34 cellular contexts compared by ENCODE assay signal in the genomic region with DNA sequence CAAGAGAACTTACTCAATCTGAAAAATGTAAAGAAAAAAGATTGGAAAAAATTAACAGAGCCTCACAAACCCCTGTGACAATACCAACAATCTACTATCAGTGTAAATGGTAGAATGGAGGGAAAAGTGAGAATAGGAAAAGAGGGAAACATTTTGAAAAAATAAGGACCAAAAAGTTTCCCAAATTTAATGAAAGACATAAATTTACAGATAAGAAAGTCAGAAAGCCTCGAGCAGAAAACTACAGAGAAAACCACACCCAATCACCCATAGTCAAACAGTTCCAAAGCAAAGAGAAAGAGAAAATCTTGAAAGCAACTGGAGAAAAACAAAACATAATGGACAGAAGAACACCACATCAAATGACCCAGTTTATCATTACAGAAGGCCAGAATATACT.
"Had no signal": no experiment of that assay in that cellular context is flagged by ENCODE, and none has a peak within 500 bp of the region (broad histone marks: within the 10 kb centered on the region; RNA-seq: fewer than 3 reads in every experiment).

No MANE protein-coding gene starts in this region.

- H3K9me3 ChIP-seq: MG63 had no signal

- H3K36me3 ChIP-seq: MG63 had no signal

- DNase-seq: Karpas-422, Kasumi-1, MG63, MM.1S, MV-4-11, NCI-H1048, NCI-H1092, NCI-H1092 treated with DMSO at 0.1 percent for 48 hours, NCI-H1105, NCI-H1105 treated with DMSO at 0.1 percent for 48 hours, NCI-H1417, NCI-H1417 treated with DMSO at 0.1 percent for 48 hours, NCI-H1436, NCI-H1436 treated with DMSO at 0.1 percent for 48 hours, NCI-H146, NCI-H1694, NCI-H1694 treated with DMSO at 0.1 percent for 48 hours, NCI-H187, NCI-H187 treated with DMSO at 0.1 percent for 48 hours, NCI-H1930, NCI-H2029, NCI-H2029 treated with DMSO at 0.1 percent for 48 hours, NCI-H2081, NCI-H2081 treated with DMSO at 0.1 percent for 48 hours, NCI-H2107, NCI-H2171, NCI-H2171 treated with DMSO at 0.1 percent for 48 hours, NCI-H2227 treated with DMSO at 0.1 percent for 48 hours, NCI-H226, NCI-H345, NCI-H446, NCI-H446 treated with DMSO at 0.1 percent for 48 hours, NCI-H510A, NCI-H510A treated with DMSO at 0.1 percent for 48 hours had no signal

- H3K27me3 ChIP-seq: MG63 had no signal

- H3K4me3 ChIP-seq: MG63 had no signal
